In the genomic region with DNA sequence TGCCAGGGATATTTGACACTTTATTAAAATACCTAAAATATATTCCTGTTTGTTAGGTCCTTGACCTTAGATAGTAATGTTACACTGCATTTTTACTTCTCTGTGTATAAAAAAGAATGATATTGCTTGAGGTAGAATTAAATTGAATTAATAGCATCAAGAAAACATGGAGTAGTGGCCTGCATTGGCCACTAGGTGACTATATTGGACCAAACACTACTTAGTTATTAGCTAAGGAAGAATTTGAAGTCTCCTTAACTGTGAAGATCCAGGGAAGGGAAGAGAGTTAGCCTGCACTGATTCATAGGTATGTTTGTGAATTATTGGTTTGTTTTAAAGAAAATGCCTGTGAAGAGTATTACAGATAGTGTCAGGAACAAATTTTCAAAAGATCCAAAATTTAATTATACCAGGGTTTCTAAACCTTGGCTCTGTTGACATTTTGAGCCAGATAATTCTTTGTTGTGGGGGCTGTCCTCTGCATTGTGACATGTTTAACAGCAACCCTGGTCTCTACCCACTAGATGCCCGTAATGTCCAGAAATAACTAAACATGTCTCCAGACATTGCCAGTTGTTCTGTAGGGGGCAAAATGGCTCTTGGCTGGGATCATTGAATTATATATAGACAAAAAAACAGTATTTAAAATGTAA, we compare ENCODE assay signal across 8 cellular contexts.
A peak's percentile ranks its signal among the peaks of the same experiment; 100 is the strongest.
DNase-seq lines count a peak whose midpoint lies in the region; ATAC-seq and TF ChIP-seq lines count a peak whose summit lies in the region.

No MANE protein-coding gene starts in this region.

- no peaks in the 10 kb centered on the region for H3K79me2 ChIP-seq in osteoblast (ENCODE audit: insufficient read depth, low read length)

- TF ChIP-seq CTCF in osteoblast (IDR thresholded peaks at IDR 0.05; ENCODE audit: extremely low read depth, low read depth, low read length), result peak; percentile 96

- no peaks in the 10 kb centered on the region for H3K36me3 ChIP-seq in osteoblast (ENCODE audit: insufficient read depth, low read length)

- peaks cover 9% of the 10 kb centered on the region for H3K4me1 ChIP-seq in osteoblast (ENCODE audit: insufficient read depth, low read length)

- peak; percentile 4 for DNase-seq in NCI-H2107 treated with DMSO at 0.1 percent for 48 hours (lab: John Stamatoyannopoulos, UW; ENCODE audit: unreplicated experiment)
- DNase-seq in NCI-H2107 (lab: John Stamatoyannopoulos, UW), result no peak
- DNase-seq in NCI-H774 (lab: John Stamatoyannopoulos, UW), result peak; percentile 7
- DNase-seq in epithelial cell of prostate (ENCODE audit: low read depth, low spot score), result peak; percentile 14
- DNase-seq in osteoblast (ENCODE audit: insufficient read length, low spot score, missing footprints), result no peak
- DNase-seq in cortex of kidney (lab: John Stamatoyannopoulos, UW), result no peak
- no peak for DNase-seq in T-helper 9 cell

- H3K9me3 ChIP-seq in osteoblast (ENCODE audit: low read depth, low read length), result no peaks in the 10 kb centered on the region

- no peak overlapping the region for H2AFZ ChIP-seq in osteoblast (ENCODE audit: low read length)

- H4K20me1 ChIP-seq in osteoblast (ENCODE audit: insufficient read depth, low read length), result no peaks in the 10 kb centered on the region

- no peak overlapping the region for H3K4me3 ChIP-seq in osteoblast (ENCODE audit: insufficient read depth, low read length)

- no peak overlapping the region for H3K4me2 ChIP-seq in osteoblast (ENCODE audit: insufficient read depth, low read length)

- H3K27ac ChIP-seq in epithelial cell of prostate (peak overlapping the region; percentile 54), osteoblast (ENCODE audit: low read depth, low read length) (peak overlapping the region; percentile 60)

- no peaks in the 10 kb centered on the region for H3K27me3 ChIP-seq in osteoblast (ENCODE audit: insufficient read depth, low read length)

- ATAC-seq in HG03354 (IDR thresholded peaks at IDR 0.05; ENCODE audit: poor library complexity, severe bottlenecking, unreplicated experiment), result no peak

Comparison
In these comparisons a context has a peak if more than half of its experiments do, and no peak if none do; other contexts are left out.
1. DNase-seq: peak in NCI-H2107 treated with DMSO at 0.1 percent for 48 hours (single experiment), NCI-H774 (single experiment) and epithelial cell of prostate (single experiment); none in NCI-H2107 (single experiment), osteoblast (single experiment), cortex of kidney (single experiment) and T-helper 9 cell (single experiment).